ENCODE assay signal across 27 cellular contexts in the genomic region with DNA sequence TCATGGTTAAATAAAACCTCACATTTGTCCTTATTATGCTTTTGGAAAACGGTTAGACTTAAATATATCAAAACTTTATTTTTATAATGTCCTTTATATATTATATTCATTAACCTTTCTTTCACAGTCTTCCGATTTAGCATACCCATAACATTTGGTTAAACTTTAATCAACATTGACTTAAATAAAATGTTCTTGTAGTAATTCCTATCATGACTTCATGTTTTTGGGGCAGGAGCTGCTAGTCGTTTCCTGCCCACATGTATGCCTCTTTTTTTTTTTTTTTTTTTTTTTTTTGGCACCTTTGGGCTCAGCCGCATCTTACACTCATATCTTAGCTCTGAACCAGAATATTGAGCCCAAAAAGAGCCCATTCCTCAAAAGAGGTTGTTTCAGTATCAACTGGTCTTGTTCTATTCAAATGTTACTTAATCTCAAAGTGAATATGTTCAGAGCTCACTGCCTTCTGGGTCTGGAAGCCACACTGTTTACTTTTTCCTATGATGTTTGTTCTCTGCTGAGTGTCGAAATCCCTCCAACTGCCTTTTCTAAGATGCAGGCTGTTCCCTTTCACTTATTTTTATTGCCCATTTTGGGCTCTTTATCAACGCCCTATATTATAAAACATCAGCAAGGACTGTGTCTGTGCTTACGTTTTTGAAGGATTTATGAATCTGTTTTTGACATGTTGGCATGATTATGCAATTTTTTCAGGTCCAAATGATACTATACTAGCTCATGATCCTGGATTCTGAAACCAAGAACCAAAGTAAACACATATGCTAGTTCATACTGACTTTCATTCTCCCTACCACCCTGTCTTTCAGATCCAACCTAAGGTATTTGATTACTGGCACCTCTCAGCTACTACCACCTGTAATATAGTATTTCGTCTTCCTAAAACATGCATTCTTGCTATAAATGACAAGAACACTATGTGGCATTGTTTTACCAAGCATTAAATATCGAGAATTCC.
DNase-seq lines count a peak whose midpoint lies in the region; ATAC-seq, FAIRE-seq and TF ChIP-seq lines count a peak whose summit lies in the region.
"Had no signal": no experiment of that assay in that cellular context is flagged by ENCODE, and none has a peak within 500 bp of the region (broad histone marks: within the 10 kb centered on the region; RNA-seq: fewer than 3 reads in every experiment).

No MANE protein-coding gene starts in this region.

- H3K4me2 ChIP-seq in H1 (ENCODE audit: insufficient read depth in 1 of 2, low read depth in 2 of 2, low read length in 2 of 2), result no peak overlapping the region

- TF ChIP-seq CTCF in 22Rv1 (IDR thresholded peaks at IDR 0.05) (no peak), H1 (IDR thresholded peaks at IDR 0.05; ENCODE audit: control extremely low read depth in 1 of 3, insufficient read depth in 1 of 3, low read depth in 1 of 3, low read length in 3 of 3) (no peak), mucosa of descending colon (IDR thresholded peaks at IDR 0.05) (no peak)

- peak; percentile 13 for FAIRE-seq in H1 (lab: Jason Lieb, UNC)
- FAIRE-seq: GM18507, kidney, urothelium cell line had no signal

- H3K23me2 ChIP-seq in H1 (ENCODE audit: low read depth, low read length), result no peaks in the 10 kb centered on the region

- H4K20me1 ChIP-seq in H1 (replicated peaks in 1 of 2; ENCODE audit: control insufficient read depth in 1 of 2, insufficient read depth in 2 of 2, low read length in 2 of 2), result no peaks in the 10 kb centered on the region

- H4K8ac ChIP-seq in H1 (ENCODE audit: extremely low read depth, insufficient read depth, low read length), result no peak overlapping the region

- H3K18ac ChIP-seq in H1 (ENCODE audit: extremely low read depth, low read length), result no peak overlapping the region

- no peak overlapping the region for H3K56ac ChIP-seq in H1 (replicated peaks; ENCODE audit: insufficient read length, low read depth, low read length)

- H3K36me3 ChIP-seq in H1 (ENCODE audit: control insufficient read depth in 2 of 4, insufficient read depth in 4 of 4, low read length in 3 of 4) (no peaks in the 10 kb centered on the region), mucosa of descending colon (ENCODE audit: low read depth) (no peaks in the 10 kb centered on the region)

- CTCF ChIA-PET in H1 (lab: Charles Lee; ENCODE audit: partially characterized antibody), result interaction anchor here (0.7 to 0.9 kb wide), 3 partner anchors 47 to 1074 kb away, joined by 3 read pairs; no protein-coding TSS in a partner anchor

- H3K27me3 Mint-ChIP-seq in activated T-cell treated with anti-CD3 and anti-CD28 coated beads, Interleukin-2, amount 50 U/mL, for 4 hours (ENCODE audit: low read depth), result no peaks in the 10 kb centered on the region
- H3K27me3 Mint-ChIP-seq: activated CD8-positive, alpha-beta T cell treated with anti-CD3 and anti-CD28 coated beads for 36 hours; activated naive CD4-positive, alpha-beta T cell treated with anti-CD3 and anti-CD28 coated beads, Interleukin-2, amount 50 U/mL, for 24 hours had no signal

- H2BK20ac ChIP-seq in H1 (ENCODE audit: low read length), result no peak overlapping the region

- no peaks in the 10 kb centered on the region for H3K27me3 ChIP-seq in H1 (replicated peaks in 1 of 4; ENCODE audit: control insufficient read depth in 3 of 4, extremely low read depth in 1 of 4, insufficient read depth in 3 of 4, low read length in 3 of 4)

- H3K9me3 ChIP-seq in H1 (ENCODE audit: insufficient read depth in 2 of 2, low read depth in 1 of 2, low read length in 1 of 2), result no peaks in the 10 kb centered on the region
- no peaks in the 10 kb centered on the region for H3K9me3 ChIP-seq in mucosa of descending colon

- no peaks in the 10 kb centered on the region for H3K79me1 ChIP-seq in H1 (ENCODE audit: low read depth, low read length)

- H3K27ac ChIP-seq in 22Rv1, result 0 out of 2 replicates have a peak overlapping the region, but pooled peaks have one; percentile 3
- no peak overlapping the region for H3K27ac ChIP-seq in H1 (ENCODE audit: low read depth, low read length)
- H3K27ac ChIP-seq: coronary artery, SK-N-MC had no signal

- TF ChIP-seq POLR2A in H1 (IDR thresholded peaks at IDR 0.05; ENCODE audit: control extremely low read depth in 1 of 2, low read depth in 2 of 2, low read length in 2 of 2), result no peak

- no peak overlapping the region for H2BK5ac ChIP-seq in H1 (ENCODE audit: low read depth, low read length)

- peak; percentile 15 for DNase-seq in HuH-7 (ENCODE audit: low spot score)
- DNase-seq in H1 (ENCODE audit: low read depth in 1 of 2, low spot score in 2 of 2), result no peak
- peak in 1 of 3 donors; percentile 4 for DNase-seq in mucosa of descending colon
- no peak for DNase-seq in activated T-cell treated with anti-CD3 and anti-CD28 coated beads, Interleukin-2, amount 50 U/mL, for 4 hours
- no peak for DNase-seq in stimulated activated CD8-positive, alpha-beta memory T cell treated with anti-CD3 and anti-CD28 coated beads, Interleukin-4, amount 100 ng/mL, for 48 hours
- DNase-seq: activated CD4-positive, alpha-beta T cell treated with anti-CD3 and anti-CD28 coated beads for 1 hour; activated CD8-positive, alpha-beta T cell treated with anti-CD3 and anti-CD28 coated beads for 36 hours; CD8-positive, alpha-beta T cell; DMS79; effector memory CD4-positive, alpha-beta T cell; erythroblast; GDM1; kidney; NCI-H1092 treated with DMSO at 0.1 percent for 48 hours; NCI-H1930; NCI-H748 treated with DMSO at 0.1 percent for 48 hours; RPMI8226; stimulated activated naive CD4-positive, alpha-beta T cell treated with Interleukin-2 at 50 U/mL for 16 hours had no signal

- H2BK12ac ChIP-seq in H1 (ENCODE audit: low read depth, low read length), result no peak overlapping the region

- no peak for TF ChIP-seq RAD21 in H1 (IDR thresholded peaks at IDR 0.05 in 1 of 2, conservative IDR thresholded peaks at IDR 0.05 in 1 of 2; ENCODE audit: low read depth in 2 of 2, low read length in 2 of 2)

- H4K91ac ChIP-seq in H1 (replicated peaks; ENCODE audit: insufficient read length, low read length), result no peak overlapping the region

- H2AK5ac ChIP-seq in H1 (ENCODE audit: low read depth, low read length), result no peak overlapping the region

- no peaks in the 10 kb centered on the region for H3K79me2 ChIP-seq in H1 (ENCODE audit: control insufficient read depth in 1 of 2, insufficient read depth in 2 of 2, low read length in 2 of 2)

- no peak overlapping the region for H3K4me3 ChIP-seq in H1 (ENCODE audit: extremely low read depth in 1 of 4, insufficient read depth in 2 of 4, low read depth in 3 of 4, low read length in 4 of 4)
- no peak overlapping the region for H3K4me3 ChIP-seq in mucosa of descending colon
- H3K4me3 ChIP-seq: coronary artery, SK-N-MC had no signal

- intact Hi-C loops in mucosa of descending colon (cut with DNase I, micrococcal nuclease), result no loop called here

- ATAC-seq in mucosa of descending colon (peak; percentile 95), GM18498 (IDR thresholded peaks at IDR 0.05; ENCODE audit: unreplicated experiment) (no peak), GM18520 (IDR thresholded peaks at IDR 0.05; ENCODE audit: unreplicated experiment) (no peak)
- no peak for ATAC-seq in activated T-cell treated with anti-CD3 and anti-CD28 coated beads, Interleukin-2, amount 50 U/mL, for 4 hours
- ATAC-seq: activated CD8-positive, alpha-beta T cell treated with anti-CD3 and anti-CD28 coated beads for 36 hours; CD8-positive, alpha-beta T cell had no signal

- H3K4ac ChIP-seq in H1 (replicated peaks; ENCODE audit: insufficient read length, low read depth, low read length), result no peak overlapping the region

- no peak overlapping the region for H3K9ac ChIP-seq in H1 (replicated peaks in 1 of 4; ENCODE audit: extremely low read depth in 1 of 4, low read depth in 3 of 4, low read length in 3 of 4)

- no peak overlapping the region for H3K4me3 Mint-ChIP-seq in activated T-cell treated with anti-CD3 and anti-CD28 coated beads, Interleukin-2, amount 50 U/mL, for 4 hours
- H3K4me3 Mint-ChIP-seq: activated CD8-positive, alpha-beta T cell treated with anti-CD3 and anti-CD28 coated beads for 36 hours; activated naive CD4-positive, alpha-beta T cell treated with anti-CD3 and anti-CD28 coated beads, Interleukin-2, amount 50 U/mL, for 24 hours; CD8-positive, alpha-beta T cell; T-helper 1 cell treated with Interleukin-12 subunit alpha and Interleukin-12 subunit beta and Interleukin-4 antibody, amounts not matched to agents 30 μg/mL and 1 μg/mL, for 36 hours had no signal

- H2AFZ ChIP-seq in H1 (ENCODE audit: low read length), result no peak overlapping the region

- no peaks in the 10 kb centered on the region for H3K4me1 Mint-ChIP-seq in activated T-cell treated with anti-CD3 and anti-CD28 coated beads, Interleukin-2, amount 50 U/mL, for 4 hours (ENCODE audit: low read depth)
- H3K4me1 Mint-ChIP-seq: activated naive CD4-positive, alpha-beta T cell treated with anti-CD3 and anti-CD28 coated beads, Interleukin-2, amount 50 U/mL, for 24 hours had no signal

- no peak for TF ChIP-seq EP300 in H1 (IDR thresholded peaks at IDR 0.05; ENCODE audit: borderline replicate concordance in 1 of 2, low read depth in 2 of 2, low read length in 2 of 2)

- no peak overlapping the region for H3K14ac ChIP-seq in H1 (ENCODE audit: insufficient read length)

- H4K5ac ChIP-seq in H1 (ENCODE audit: insufficient read length, low read depth, low read length), result no peak overlapping the region

- no peaks in the 10 kb centered on the region for H3K4me1 ChIP-seq in H1 (replicated peaks in 1 of 4; ENCODE audit: control insufficient read depth in 3 of 4, insufficient read depth in 4 of 4, low read length in 3 of 4)
- no peaks in the 10 kb centered on the region for H3K4me1 ChIP-seq in mucosa of descending colon (ENCODE audit: low read depth)

- 91% methylated on average over 8 of the region's 9 CpGs; no CpG with 5 or more reads in 1 of the 2 experiments for WGBS in H1 (ENCODE audit: extremely low coverage in 1 of 2, insufficient coverage in 1 of 2, insufficient read length in 1 of 2, insufficient replicate concordance in 2 of 2, low coverage in 1 of 2, low lambda C conversion rate in 2 of 2, missing lambda C conversion rate in 1 of 2), 2 experiments

- POLR2A ChIA-PET in H1 (lab: Charles Lee; ENCODE audit: partially characterized antibody), result no interaction called here

- no peak overlapping the region for H3K23ac ChIP-seq in H1 (ENCODE audit: insufficient read length)

- no peaks in the 10 kb centered on the region for H3K36me3 Mint-ChIP-seq in activated T-cell treated with anti-CD3 and anti-CD28 coated beads, Interleukin-2, amount 50 U/mL, for 4 hours (ENCODE audit: insufficient read depth)
- H3K36me3 Mint-ChIP-seq: activated naive CD4-positive, alpha-beta T cell treated with anti-CD3 and anti-CD28 coated beads, Interleukin-2, amount 50 U/mL, for 24 hours; CD8-positive, alpha-beta T cell had no signal

- H3K9me3 Mint-ChIP-seq in activated T-cell treated with anti-CD3 and anti-CD28 coated beads, Interleukin-2, amount 50 U/mL, for 4 hours, result peaks cover 4% of the 10 kb centered on the region
- H3K9me3 Mint-ChIP-seq: activated CD8-positive, alpha-beta T cell treated with anti-CD3 and anti-CD28 coated beads for 36 hours had no signal

- no peak overlapping the region for H2BK120ac ChIP-seq in H1 (replicated peaks; ENCODE audit: low read depth, low read length)

- H2BK15ac ChIP-seq in H1 (ENCODE audit: low read length), result no peak overlapping the region

TF ChIP-seq in H1, 55 proteins besides CTCF, POLR2A, EP300 and RAD21 (continues in another document):
- TF ChIP-seq TCF12 (IDR thresholded peaks at IDR 0.05; ENCODE audit: low read depth, low read length) (no peak), SRF (IDR thresholded peaks at IDR 0.05; ENCODE audit: low read depth, low read length) (no peak)
